Comparison of ENCODE assay signal across 1 cellular context in genomic region chr4:6986781-6987565, GRCh38.
TF ChIP-seq lines count a peak whose summit lies in the region.

No MANE protein-coding gene starts in this region.

TF ChIP-seq in HEK293, 187 proteins besides CTCF, POLR2A, EP300 and RAD21 (continued from another document and continues in another):
- TF ChIP-seq, protein P1, sequence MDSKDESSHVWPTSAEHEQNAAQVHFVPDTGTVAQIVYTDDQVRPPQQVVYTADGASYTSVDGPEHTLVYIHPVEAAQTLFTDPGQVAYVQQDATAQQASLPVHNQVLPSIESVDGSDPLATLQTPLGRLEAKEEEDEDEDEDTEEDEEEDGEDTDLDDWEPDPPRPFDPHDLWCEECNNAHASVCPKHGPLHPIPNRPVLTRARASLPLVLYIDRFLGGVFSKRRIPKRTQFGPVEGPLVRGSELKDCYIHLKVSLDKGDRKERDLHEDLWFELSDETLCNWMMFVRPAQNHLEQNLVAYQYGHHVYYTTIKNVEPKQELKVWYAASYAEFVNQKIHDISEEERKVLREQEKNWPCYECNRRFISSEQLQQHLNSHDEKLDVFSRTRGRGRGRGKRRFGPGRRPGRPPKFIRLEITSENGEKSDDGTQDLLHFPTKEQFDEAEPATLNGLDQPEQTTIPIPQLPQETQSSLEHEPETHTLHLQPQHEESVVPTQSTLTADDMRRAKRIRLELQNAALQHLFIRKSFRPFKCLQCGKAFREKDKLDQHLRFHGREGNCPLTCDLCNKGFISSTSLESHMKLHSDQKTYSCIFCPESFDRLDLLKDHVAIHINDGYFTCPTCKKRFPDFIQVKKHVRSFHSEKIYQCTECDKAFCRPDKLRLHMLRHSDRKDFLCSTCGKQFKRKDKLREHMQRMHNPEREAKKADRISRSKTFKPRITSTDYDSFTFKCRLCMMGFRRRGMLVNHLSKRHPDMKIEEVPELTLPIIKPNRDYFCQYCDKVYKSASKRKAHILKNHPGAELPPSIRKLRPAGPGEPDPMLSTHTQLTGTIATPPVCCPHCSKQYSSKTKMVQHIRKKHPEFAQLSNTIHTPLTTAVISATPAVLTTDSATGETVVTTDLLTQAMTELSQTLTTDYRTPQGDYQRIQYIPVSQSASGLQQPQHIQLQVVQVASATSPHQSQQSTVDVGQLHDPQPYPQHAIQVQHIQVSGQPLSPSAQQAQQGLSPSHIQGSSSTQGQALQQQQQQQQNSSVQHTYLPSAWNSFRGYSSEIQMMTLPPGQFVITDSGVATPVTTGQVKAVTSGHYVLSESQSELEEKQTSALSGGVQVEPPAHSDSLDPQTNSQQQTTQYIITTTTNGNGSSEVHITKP (tag by site-specific recombination; IDR thresholded peaks at IDR 0.05): peak; percentile 64
- TF ChIP-seq KLF1 (tag by site-specific recombination; IDR thresholded peaks at IDR 0.05) (peak; percentile 14; the same call in 1 of the 2 replicates), ZNF426 (tag by site-specific recombination; IDR thresholded peaks at IDR 0.05) (no peak), ZNF692 (tag by site-specific recombination; IDR thresholded peaks at IDR 0.05) (peak; percentile 64), ZNF239 (tag by site-specific recombination; IDR thresholded peaks at IDR 0.05) (no peak), ZNF585B (tag by site-specific recombination; IDR thresholded peaks at IDR 0.05) (no peak), YY1 (tag by site-specific recombination; IDR thresholded peaks at IDR 0.05) (peak; percentile 48; the same call in 1 of the 2 replicates), ZNF561 (tag by site-specific recombination; IDR thresholded peaks at IDR 0.05; ENCODE audit: borderline replicate concordance) (no peak; the same call in 1 of the 2 replicates), ZNF23 (tag by site-specific recombination; IDR thresholded peaks at IDR 0.05; ENCODE audit: borderline replicate concordance) (no peak), ZNF610 (tag by site-specific recombination; IDR thresholded peaks at IDR 0.05; ENCODE audit: borderline replicate concordance) (no peak), ZNF366 (tag by site-specific recombination; conservative IDR thresholded peaks at IDR 0.05) (0 out of 2 replicates have a peak, but pooled peaks have one; percentile 24), ZBTB8A (tag by site-specific recombination; IDR thresholded peaks at IDR 0.05) (0 out of 2 replicates have a peak, but pooled peaks have one; percentile 21), GLIS2 (tag by site-specific recombination; IDR thresholded peaks at IDR 0.05) (peak; percentile 38; the same call in 1 of the 2 replicates), ZNF280C (tag by site-specific recombination; IDR thresholded peaks at IDR 0.05) (no peak), ZNF223 (tag by site-specific recombination; IDR thresholded peaks at IDR 0.05) (no peak), HIC1 (tag by site-specific recombination; IDR thresholded peaks at IDR 0.05) (no peak), ZSCAN23 (tag by site-specific recombination; IDR thresholded peaks at IDR 0.05) (no peak), ZNF175 (tag by site-specific recombination; IDR thresholded peaks at IDR 0.05) (no peak), ZNF121 (tag by site-specific recombination; IDR thresholded peaks at IDR 0.05) (no peak), ZNF571 (tag by site-specific recombination; IDR thresholded peaks at IDR 0.05) (no peak), KLF8 (tag by site-specific recombination; IDR thresholded peaks at IDR 0.05) (peak; percentile 18; the same call in 1 of the 2 replicates), SP3 (tag by site-specific recombination; IDR thresholded peaks at IDR 0.05) (peak; percentile 78), ZNF704 (tag by site-specific recombination; IDR thresholded peaks at IDR 0.05) (no peak), PBX3 (CRISPR knock-in tag; IDR thresholded peaks at IDR 0.05) (0 out of 2 replicates have a peak, but pooled peaks have one; percentile 42), ZNF302 (tag by site-specific recombination; IDR thresholded peaks at IDR 0.05; ENCODE audit: low read depth) (no peak), GLI2 (tag by site-specific recombination; IDR thresholded peaks at IDR 0.05; ENCODE audit: borderline replicate concordance, low read depth) (no peak), ZNF324 (tag by site-specific recombination; IDR thresholded peaks at IDR 0.05) (no peak), SP2 (tag by site-specific recombination; IDR thresholded peaks at IDR 0.05) (peak; percentile 63), EGR2 (tag by site-specific recombination; IDR thresholded peaks at IDR 0.05; ENCODE audit: low read depth) (no peak), SCRT1 (tag by site-specific recombination; IDR thresholded peaks at IDR 0.05; ENCODE audit: borderline replicate concordance) (0 out of 2 replicates have a peak, but pooled peaks have one; percentile 38), ZBTB17 (tag by site-specific recombination; IDR thresholded peaks at IDR 0.05) (peak; percentile 72; the same call in 1 of the 2 replicates), KLF7 (tag by site-specific recombination; IDR thresholded peaks at IDR 0.05; ENCODE audit: borderline replicate concordance) (no peak), ZNF335 (tag by site-specific recombination; conservative IDR thresholded peaks at IDR 0.05) (peak; percentile 89), ZNF354C (tag by site-specific recombination; IDR thresholded peaks at IDR 0.05; ENCODE audit: borderline replicate concordance, low read depth) (no peak), ZNF791 (tag by site-specific recombination; IDR thresholded peaks at IDR 0.05) (no peak), SP7 (tag by site-specific recombination; IDR thresholded peaks at IDR 0.05) (no peak), ZNF664 (tag by site-specific recombination; IDR thresholded peaks at IDR 0.05) (no peak), SCRT2 (tag by site-specific recombination; IDR thresholded peaks at IDR 0.05) (peak; percentile 91), ZNF404 (tag by site-specific recombination; IDR thresholded peaks at IDR 0.05) (no peak), ZNF768 (tag by site-specific recombination; IDR thresholded peaks at IDR 0.05) (peak; percentile 47; the same call in 1 of the 2 replicates)
- TF ChIP-seq, protein P2, sequence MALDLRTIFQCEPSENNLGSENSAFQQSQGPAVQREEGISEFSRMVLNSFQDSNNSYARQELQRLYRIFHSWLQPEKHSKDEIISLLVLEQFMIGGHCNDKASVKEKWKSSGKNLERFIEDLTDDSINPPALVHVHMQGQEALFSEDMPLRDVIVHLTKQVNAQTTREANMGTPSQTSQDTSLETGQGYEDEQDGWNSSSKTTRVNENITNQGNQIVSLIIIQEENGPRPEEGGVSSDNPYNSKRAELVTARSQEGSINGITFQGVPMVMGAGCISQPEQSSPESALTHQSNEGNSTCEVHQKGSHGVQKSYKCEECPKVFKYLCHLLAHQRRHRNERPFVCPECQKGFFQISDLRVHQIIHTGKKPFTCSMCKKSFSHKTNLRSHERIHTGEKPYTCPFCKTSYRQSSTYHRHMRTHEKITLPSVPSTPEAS (tag by site-specific recombination; IDR thresholded peaks at IDR 0.05): peak; percentile 92
- TF ChIP-seq, protein P3, sequence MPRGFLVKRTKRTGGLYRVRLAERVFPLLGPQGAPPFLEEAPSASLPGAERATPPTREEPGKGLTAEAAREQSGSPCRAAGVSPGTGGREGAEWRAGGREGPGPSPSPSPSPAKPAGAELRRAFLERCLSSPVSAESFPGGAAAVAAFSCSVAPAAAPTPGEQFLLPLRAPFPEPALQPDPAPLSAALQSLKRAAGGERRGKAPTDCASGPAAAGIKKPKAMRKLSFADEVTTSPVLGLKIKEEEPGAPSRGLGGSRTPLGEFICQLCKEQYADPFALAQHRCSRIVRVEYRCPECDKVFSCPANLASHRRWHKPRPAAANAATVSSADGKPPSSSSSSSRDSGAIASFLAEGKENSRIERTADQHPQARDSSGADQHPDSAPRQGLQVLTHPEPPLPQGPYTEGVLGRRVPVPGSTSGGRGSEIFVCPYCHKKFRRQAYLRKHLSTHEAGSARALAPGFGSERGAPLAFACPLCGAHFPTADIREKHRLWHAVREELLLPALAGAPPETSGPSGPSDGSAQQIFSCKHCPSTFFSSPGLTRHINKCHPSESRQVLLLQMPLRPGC (tag by site-specific recombination; IDR thresholded peaks at IDR 0.05): peak; percentile 15; the same call in 1 of the 2 replicates
- TF ChIP-seq, protein P4, sequence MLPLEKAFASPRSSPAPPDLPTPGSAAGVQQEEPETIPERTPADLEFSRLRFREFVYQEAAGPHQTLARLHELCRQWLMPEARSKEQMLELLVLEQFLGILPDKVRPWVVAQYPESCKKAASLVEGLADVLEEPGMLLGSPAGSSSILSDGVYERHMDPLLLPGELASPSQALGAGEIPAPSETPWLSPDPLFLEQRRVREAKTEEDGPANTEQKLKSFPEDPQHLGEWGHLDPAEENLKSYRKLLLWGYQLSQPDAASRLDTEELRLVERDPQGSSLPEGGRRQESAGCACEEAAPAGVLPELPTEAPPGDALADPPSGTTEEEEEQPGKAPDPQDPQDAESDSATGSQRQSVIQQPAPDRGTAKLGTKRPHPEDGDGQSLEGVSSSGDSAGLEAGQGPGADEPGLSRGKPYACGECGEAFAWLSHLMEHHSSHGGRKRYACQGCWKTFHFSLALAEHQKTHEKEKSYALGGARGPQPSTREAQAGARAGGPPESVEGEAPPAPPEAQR (tag by site-specific recombination; IDR thresholded peaks at IDR 0.05): no peak
- TF ChIP-seq, protein P5, sequence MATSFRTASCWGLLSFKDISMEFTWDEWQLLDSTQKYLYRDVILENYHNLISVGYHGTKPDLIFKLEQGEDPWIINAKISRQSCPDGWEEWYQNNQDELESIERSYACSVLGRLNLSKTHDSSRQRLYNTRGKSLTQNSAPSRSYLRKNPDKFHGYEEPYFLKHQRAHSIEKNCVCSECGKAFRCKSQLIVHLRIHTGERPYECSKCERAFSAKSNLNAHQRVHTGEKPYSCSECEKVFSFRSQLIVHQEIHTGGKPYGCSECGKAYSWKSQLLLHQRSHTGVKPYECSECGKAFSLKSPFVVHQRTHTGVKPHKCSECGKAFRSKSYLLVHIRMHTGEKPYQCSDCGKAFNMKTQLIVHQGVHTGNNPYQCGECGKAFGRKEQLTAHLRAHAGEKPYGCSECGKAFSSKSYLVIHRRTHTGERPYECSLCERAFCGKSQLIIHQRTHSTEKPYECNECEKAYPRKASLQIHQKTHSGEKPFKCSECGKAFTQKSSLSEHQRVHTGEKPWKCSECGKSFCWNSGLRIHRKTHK (tag by site-specific recombination; IDR thresholded peaks at IDR 0.05): no peak
